Comparison of ENCODE assay signal across 1 cellular context in genomic region chr20:31843288-31843687, GRCh38.
TF ChIP-seq lines count a peak whose summit lies in the region.

No MANE protein-coding gene starts in this region.

TF ChIP-seq in IMR-90, 13 proteins besides CTCF, POLR2A, EP300 and RAD21:
- TF ChIP-seq NFE2L2 (IDR thresholded peaks at IDR 0.05; ENCODE audit: low read depth, low read length), result no peak
